ENCODE assay signal across 10 cellular contexts in genomic region chr15:74866090-74866489, GRCh38. TPM values are rescaled to one million over a fixed set of nuclear protein-coding genes. Genes with fewer than 3 reads are reported as not detected.
A peak's percentile ranks its signal among the peaks of the same experiment; 100 is the strongest.
DNase-seq lines count a peak whose midpoint lies in the region; ATAC-seq and TF ChIP-seq lines count a peak whose summit lies in the region.
"Had no signal": no experiment of that assay in that cellular context is flagged by ENCODE, and none has a peak within 500 bp of the region (broad histone marks: within the 10 kb centered on the region; RNA-seq: fewer than 3 reads in every experiment).

No MANE protein-coding gene starts in this region.

- CTCF ChIA-PET in activated CD8-positive, alpha-beta T cell treated with anti-CD3 and anti-CD28 coated beads for 36 hours (lab: Charles Lee): no interaction called here
- CTCF ChIA-PET in activated CD8-positive, alpha-beta T cell treated with anti-CD3 and anti-CD28 coated beads, Interleukin-2, amount 10 ng/mL, durations not matched to agents 7 days and 5 days (lab: Charles Lee): interaction anchor here (5.7 kb wide), 1 partner anchor 36 kb away, joined by 82 read pairs; no protein-coding TSS in a partner anchor

- no peak overlapping the region for H3K4me3 Mint-ChIP-seq in activated CD8-positive, alpha-beta T cell treated with anti-CD3 and anti-CD28 coated beads for 36 hours
- H3K4me3 Mint-ChIP-seq in activated CD8-positive, alpha-beta T cell treated with anti-CD3 and anti-CD28 coated beads, Interleukin-2, amount 10 ng/mL, durations not matched to agents 7 days and 5 days: no peak overlapping the region

- peaks cover 60% of the 10 kb centered on the region for H3K4me1 Mint-ChIP-seq in activated CD8-positive, alpha-beta T cell treated with anti-CD3 and anti-CD28 coated beads for 36 hours (ENCODE audit: low read depth)
- peaks cover 77% of the 10 kb centered on the region for H3K4me1 Mint-ChIP-seq in activated CD8-positive, alpha-beta T cell treated with anti-CD3 and anti-CD28 coated beads, Interleukin-2, amount 10 ng/mL, durations not matched to agents 7 days and 5 days (ENCODE audit: low read depth)

- no peaks in the 10 kb centered on the region for H3K9me3 Mint-ChIP-seq in activated CD8-positive, alpha-beta T cell treated with anti-CD3 and anti-CD28 coated beads for 36 hours
- no peaks in the 10 kb centered on the region for H3K9me3 Mint-ChIP-seq in activated CD8-positive, alpha-beta T cell treated with anti-CD3 and anti-CD28 coated beads, Interleukin-2, amount 10 ng/mL, durations not matched to agents 7 days and 5 days (ENCODE audit: insufficient read depth)

- H3K36me3 Mint-ChIP-seq in activated CD8-positive, alpha-beta T cell treated with anti-CD3 and anti-CD28 coated beads for 36 hours (ENCODE audit: low read depth): peaks cover 36% of the 10 kb centered on the region
- peaks cover 60% of the 10 kb centered on the region for H3K36me3 Mint-ChIP-seq in activated CD8-positive, alpha-beta T cell treated with anti-CD3 and anti-CD28 coated beads, Interleukin-2, amount 10 ng/mL, durations not matched to agents 7 days and 5 days (ENCODE audit: low read depth)

- peak overlapping the region; percentile 6 for H3K27ac Mint-ChIP-seq in activated CD8-positive, alpha-beta T cell treated with anti-CD3 and anti-CD28 coated beads for 36 hours
- H3K27ac Mint-ChIP-seq in activated CD8-positive, alpha-beta T cell treated with anti-CD3 and anti-CD28 coated beads, Interleukin-2, amount 10 ng/mL, durations not matched to agents 7 days and 5 days: no peak overlapping the region

- H3K4me3 ChIP-seq in skin epidermis: no peak overlapping the region

- H3K27ac ChIP-seq in skin epidermis: peak overlapping the region in 17 of 21 experiments; percentile 11 to 98 (median 61)
- no peak overlapping the region for H3K27ac ChIP-seq in substantia nigra (ENCODE audit: low read depth, low read length, poor library complexity, severe bottlenecking)

- ATAC-seq in activated CD8-positive, alpha-beta T cell treated with anti-CD3 and anti-CD28 coated beads for 36 hours: no peak
- no peak for ATAC-seq in activated CD8-positive, alpha-beta T cell treated with anti-CD3 and anti-CD28 coated beads, Interleukin-2, amount 10 ng/mL, durations not matched to agents 7 days and 5 days
- ATAC-seq in SK-N-SH treated with all-trans-retinoic acid at 6 μM for 48 hours: peak; percentile 70
- no peak for ATAC-seq in GM19035 (IDR thresholded peaks at IDR 0.05; ENCODE audit: unreplicated experiment)
- ATAC-seq: stimulated activated naive CD8-positive, alpha-beta T cell treated with anti-CD3 and anti-CD28 coated beads, Interleukin-15, Interleukin-2, amounts not matched to agents 100 U/mL and 50 U/mL, for 24 hours had no signal

- POLR2A ChIA-PET in activated CD8-positive, alpha-beta T cell treated with anti-CD3 and anti-CD28 coated beads for 36 hours (lab: Charles Lee): no interaction called here
- POLR2A ChIA-PET in activated CD8-positive, alpha-beta T cell treated with anti-CD3 and anti-CD28 coated beads, Interleukin-2, amount 10 ng/mL, durations not matched to agents 7 days and 5 days (lab: Charles Lee): no interaction called here

- H3K27me3 Mint-ChIP-seq in activated CD8-positive, alpha-beta T cell treated with anti-CD3 and anti-CD28 coated beads for 36 hours: no peaks in the 10 kb centered on the region
- no peaks in the 10 kb centered on the region for H3K27me3 Mint-ChIP-seq in activated CD8-positive, alpha-beta T cell treated with anti-CD3 and anti-CD28 coated beads, Interleukin-2, amount 10 ng/mL, durations not matched to agents 7 days and 5 days (ENCODE audit: low read depth)

- DNase-seq in activated CD8-positive, alpha-beta T cell treated with anti-CD3 and anti-CD28 coated beads for 36 hours: no peak
- DNase-seq in activated CD8-positive, alpha-beta T cell treated with anti-CD3 and anti-CD28 coated beads, Interleukin-2, amount 10 ng/mL, durations not matched to agents 7 days and 5 days: no peak
- DNase-seq in fibroblast of peridontal ligament (ENCODE audit: extremely low read depth) (peak; percentile 42), substantia nigra (lab: John Stamatoyannopoulos, UW) (no peak), NCI-H510A treated with DMSO at 0.1 percent for 48 hours (lab: John Stamatoyannopoulos, UW) (no peak)
- DNase-seq: NCI-H2107; stimulated activated naive CD8-positive, alpha-beta T cell treated with anti-CD3 and anti-CD28 coated beads, Interleukin-15, Interleukin-2, amounts not matched to agents 100 U/mL and 50 U/mL, for 24 hours had no signal

- TF ChIP-seq CTCF in activated CD8-positive, alpha-beta T cell treated with anti-CD3 and anti-CD28 coated beads for 36 hours (IDR thresholded peaks at IDR 0.05): no peak

- intact Hi-C loops in activated CD8-positive, alpha-beta T cell treated with anti-CD3 and anti-CD28 coated beads for 36 hours (cut with micrococcal nuclease): no loop called here

TF ChIP-seq in SK-N-SH treated with all-trans-retinoic acid at 6 μM for 48 hours, 23 proteins besides CTCF, POLR2A, EP300 and RAD21 (continues in another document):
- TF ChIP-seq TOX (CRISPR knock-in tag; IDR thresholded peaks at IDR 0.05; ENCODE audit: borderline replicate concordance): no peak
- no peak for TF ChIP-seq ZC3H10 (CRISPR knock-in tag; IDR thresholded peaks at IDR 0.05)
- no peak for TF ChIP-seq SNAI2 (CRISPR knock-in tag; IDR thresholded peaks at IDR 0.05)
- TF ChIP-seq CREB5 (CRISPR knock-in tag; IDR thresholded peaks at IDR 0.05; ENCODE audit: low read depth): no peak
- TF ChIP-seq POU6F1 (CRISPR knock-in tag; IDR thresholded peaks at IDR 0.05; ENCODE audit: borderline replicate concordance, low read depth): no peak
- no peak for TF ChIP-seq ISL1 (CRISPR knock-in tag; IDR thresholded peaks at IDR 0.05)

RNA-seq across cellular contexts. Expression of gene SCAMP2, which starts 7.1 kb away (rescaled TPM):
- total RNA-seq in activated CD8-positive, alpha-beta T cell treated with anti-CD3 and anti-CD28 coated beads for 36 hours: 10 to 100 TPM; 57.8 to 58.9 TPM
- 100 to 1,000 TPM in 1 of 2 experiments, 10 to 100 TPM in 1; 96.9 to 105 TPM for total RNA-seq in activated CD8-positive, alpha-beta T cell treated with anti-CD3 and anti-CD28 coated beads, Interleukin-2, amount 10 ng/mL, durations not matched to agents 7 days and 5 days

RNA-seq across cellular contexts. Expression of gene ULK3, which starts 23.1 kb away (rescaled TPM):
- total RNA-seq in activated CD8-positive, alpha-beta T cell treated with anti-CD3 and anti-CD28 coated beads for 36 hours: 10 to 100 TPM; 45.9 to 49.3 TPM
- total RNA-seq in activated CD8-positive, alpha-beta T cell treated with anti-CD3 and anti-CD28 coated beads, Interleukin-2, amount 10 ng/mL, durations not matched to agents 7 days and 5 days: 10 to 100 TPM; 56.9 to 58.0 TPM

RNA-seq across cellular contexts. Expression of gene MPI, which starts 23.8 kb away (rescaled TPM):
- 10 to 100 TPM; 67.1 to 74.3 TPM for total RNA-seq in activated CD8-positive, alpha-beta T cell treated with anti-CD3 and anti-CD28 coated beads for 36 hours
- total RNA-seq in activated CD8-positive, alpha-beta T cell treated with anti-CD3 and anti-CD28 coated beads, Interleukin-2, amount 10 ng/mL, durations not matched to agents 7 days and 5 days: 10 to 100 TPM; 55.7 to 56.7 TPM

RNA-seq across cellular contexts. Expression of gene CPLX3, which starts 39.7 kb away (rescaled TPM):
- under 1 TPM in 1 of 2 experiments, not detected in 1; 0.11 TPM for total RNA-seq in activated CD8-positive, alpha-beta T cell treated with anti-CD3 and anti-CD28 coated beads for 36 hours
- not detected for total RNA-seq in activated CD8-positive, alpha-beta T cell treated with anti-CD3 and anti-CD28 coated beads, Interleukin-2, amount 10 ng/mL, durations not matched to agents 7 days and 5 days

RNA-seq across cellular contexts. Expression of gene FAM219B, which starts 40.6 kb away (rescaled TPM):
- 10 to 100 TPM; 36.5 to 44.7 TPM for total RNA-seq in activated CD8-positive, alpha-beta T cell treated with anti-CD3 and anti-CD28 coated beads for 36 hours
- 10 to 100 TPM; 61.3 to 72.5 TPM for total RNA-seq in activated CD8-positive, alpha-beta T cell treated with anti-CD3 and anti-CD28 coated beads, Interleukin-2, amount 10 ng/mL, durations not matched to agents 7 days and 5 days
